ENCODE assay signal across 9 cellular contexts in the genomic region with DNA sequence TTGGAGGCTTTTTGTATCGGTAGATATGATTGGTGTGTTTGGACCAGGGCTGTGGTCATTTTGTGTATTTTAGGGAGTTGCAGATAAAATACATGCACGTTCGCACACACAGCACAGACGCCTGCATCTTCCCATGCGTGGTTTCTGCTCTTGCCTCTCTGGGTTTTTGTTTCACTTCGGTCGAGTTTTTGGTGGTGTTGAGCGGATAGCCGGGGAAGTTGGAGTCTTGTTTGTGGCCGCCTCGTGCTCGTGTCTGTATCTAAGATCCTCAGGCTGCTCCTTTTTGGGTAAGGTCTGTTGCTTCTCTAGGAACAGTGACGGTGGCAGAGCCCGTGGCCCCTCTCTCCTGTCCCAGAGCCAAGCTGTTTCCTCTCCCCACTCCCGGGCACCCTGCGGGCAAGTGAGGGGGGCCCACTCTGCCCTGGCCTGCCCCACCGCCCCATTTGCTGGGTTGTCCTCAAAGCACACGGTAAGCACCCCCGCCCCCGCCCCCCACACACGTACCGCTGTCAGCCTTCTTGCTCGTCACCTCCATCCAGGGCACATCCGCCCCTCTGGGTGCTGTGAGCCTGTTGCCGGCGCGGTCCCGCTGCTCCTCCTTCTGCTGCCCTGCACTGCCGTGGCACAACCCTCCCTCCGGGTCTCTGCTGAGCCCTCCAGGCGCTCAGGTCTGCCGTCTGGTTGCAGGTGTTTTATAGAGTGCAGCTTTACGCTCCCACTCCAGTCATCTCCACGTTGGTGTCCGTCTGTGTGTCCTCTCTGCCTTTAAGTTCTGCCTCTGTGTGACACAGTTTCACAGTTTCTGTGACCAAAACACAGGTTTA. TPM values are rescaled to one million over a fixed set of nuclear protein-coding genes. Genes with fewer than 3 reads are reported as not detected.
A peak's percentile ranks its signal among the peaks of the same experiment; 100 is the strongest.
DNase-seq lines count a peak whose midpoint lies in the region; ATAC-seq, FAIRE-seq and TF ChIP-seq lines count a peak whose summit lies in the region.
"Had no signal": no experiment of that assay in that cellular context is flagged by ENCODE, and none has a peak within 500 bp of the region (broad histone marks: within the 10 kb centered on the region; RNA-seq: fewer than 3 reads in every experiment).

No MANE protein-coding gene starts in this region.

- no peak overlapping the region for H3K4me3 ChIP-seq in right lobe of liver
- H3K4me3 ChIP-seq in HepG2 (replicated peaks in 1 of 3; ENCODE audit: insufficient read depth in 1 of 3, low read depth in 2 of 3, low read length in 3 of 3): no peak overlapping the region

- H3K4me2 ChIP-seq in HepG2 (ENCODE audit: low read depth, low read length): no peak overlapping the region

- peak in 2 of 3 donors; percentile 29 to 48 for DNase-seq in right lobe of liver
- DNase-seq in HepG2 (ENCODE audit: low spot score): no peak
- peak; percentile 71 for DNase-seq in activated CD4-positive, alpha-beta T cell treated with anti-CD3 and anti-CD28 coated beads for 48 hours
- peak; percentile 68 for DNase-seq in erythroblast (lab: John Stamatoyannopoulos, UW)
- peak in 3 of 4 experiments; percentile 32 to 44 (median 44) for DNase-seq in stimulated activated CD4-positive, alpha-beta T cell treated with anti-CD3 and anti-CD28 coated beads, Interleukin-1b, Interleukin-23, amount 100 ng/mL, for 24 hours (ENCODE audit: low read depth in 4 of 4, low spot score in 1 of 4)
- DNase-seq in NCI-H1105 (lab: John Stamatoyannopoulos, UW): no peak
- DNase-seq in frontal cortex (ENCODE audit: low spot score in 2 of 2): no peak

- TF ChIP-seq EP300 in HepG2 (IDR thresholded peaks at IDR 0.05; ENCODE audit: low read depth in 2 of 2, low read length in 2 of 2): no peak
- no peak for TF ChIP-seq EP300 in HepG2 (CRISPR knock-in tag; IDR thresholded peaks at IDR 0.05; ENCODE audit: borderline replicate concordance)

- no peak for TF ChIP-seq RAD21 in HepG2 (CRISPR knock-in tag; IDR thresholded peaks at IDR 0.05)

- ATAC-seq in right lobe of liver (peak in 1 of 4 donors; percentile 14), HepG2 (no peak), HG02840 (IDR thresholded peaks at IDR 0.05; ENCODE audit: low FRiP score, unreplicated experiment) (no peak)

- in situ Hi-C loops in HepG2 (cut with HindIII; ENCODE audit: extremely low pct_ligation_motif_present, low pct_unique_long_range_greater_than_20kb): no loop called here

- TF ChIP-seq CTCF in right lobe of liver (IDR thresholded peaks at IDR 0.05) (no peak), HepG2 (CRISPR knock-in tag; IDR thresholded peaks at IDR 0.05) (no peak)

- peaks cover 18% of the 10 kb centered on the region; the same call in 1 of the 2 replicates for H4K20me1 ChIP-seq in HepG2 (ENCODE audit: insufficient read depth, low read length)

- FAIRE-seq in HepG2 (lab: Jason Lieb, UNC) (no peak), frontal cortex (lab: Jason Lieb, UNC) (no peak)
- FAIRE-seq: A204.1 had no signal

- H3K4me1 ChIP-seq in right lobe of liver: peaks cover 0 to 34% (median 17%) of the 10 kb centered on the region in 4 donors
- H3K4me1 ChIP-seq in HepG2 (ENCODE audit: insufficient read depth, low read length): peaks cover 40% of the 10 kb centered on the region

- WGBS in right lobe of liver (ENCODE audit: insufficient coverage, low coverage, low lambda C conversion rate, missing lambda C conversion rate): 64% methylated on average over 18 of the region's 35 CpGs
- 97% methylated on average over 35 of the region's 35 CpGs for WGBS in HepG2 (ENCODE audit: low lambda C conversion rate)

- H3K27ac ChIP-seq in right lobe of liver: no peak overlapping the region
- H3K27ac ChIP-seq in HepG2 (ENCODE audit: extremely low read length, insufficient read depth, low read length): no peak overlapping the region

- no peak overlapping the region for H3K9ac ChIP-seq in HepG2 (ENCODE audit: insufficient read depth, low read depth, low read length)

- TF ChIP-seq POLR2A in right lobe of liver (IDR thresholded peaks at IDR 0.05) (no peak), HepG2 (IDR thresholded peaks at IDR 0.05; ENCODE audit: insufficient read depth in 1 of 2, low read depth in 2 of 2, low read length in 2 of 2) (no peak), erythroblast (IDR thresholded peaks at IDR 0.05; ENCODE audit: low read length) (no peak)

- H3K9me3 ChIP-seq in right lobe of liver (no peaks in the 10 kb centered on the region), HepG2 (ENCODE audit: low read length) (no peaks in the 10 kb centered on the region)

- intact Hi-C loops in right lobe of liver (cut with DNase I) (no loop called here), HepG2 (cut with micrococcal nuclease; ENCODE audit: unreplicated experiment) (loop anchor here (10.0 kb wide), 1 partner anchor 102 kb away; no protein-coding TSS in a partner anchor)

- H3K27me3 ChIP-seq in right lobe of liver (no peaks in the 10 kb centered on the region), HepG2 (ENCODE audit: control insufficient read depth in 1 of 2, insufficient read depth in 2 of 2, low read length in 2 of 2) (no peaks in the 10 kb centered on the region)

- H3K36me3 ChIP-seq in right lobe of liver (no peaks in the 10 kb centered on the region), HepG2 (replicated peaks in 1 of 2; ENCODE audit: control insufficient read depth in 1 of 2, insufficient read depth in 2 of 2, low read length in 2 of 2) (no peaks in the 10 kb centered on the region)

- POLR2A ChIA-PET in HepG2 (lab: Yijun Ruan, JAX): no interaction called here

- CTCF ChIA-PET in HepG2 (lab: Yijun Ruan, JAX; ENCODE audit: low intra/inter-chr PET ratio, low total read pairs): interaction anchor here (0.6 kb wide), 1 partner anchor 16 kb away, joined by 3 read pairs; no protein-coding TSS in a partner anchor

- BruUV-seq in HepG2 (replicated peaks; lab: Mats Ljungman, UMichigan): no TSS peak

- peaks cover 50% of the 10 kb centered on the region for H3K79me2 ChIP-seq in HepG2 (ENCODE audit: insufficient read depth, low read length)

- no peak overlapping the region for H2AFZ ChIP-seq in HepG2 (ENCODE audit: low read length)

TF ChIP-seq in HepG2, 621 proteins besides CTCF, POLR2A, EP300 and RAD21 (continues in another document):
- TF ChIP-seq CSRNP1 (CRISPR knock-in tag; IDR thresholded peaks at IDR 0.05): no peak
- TF ChIP-seq, protein P1, sequence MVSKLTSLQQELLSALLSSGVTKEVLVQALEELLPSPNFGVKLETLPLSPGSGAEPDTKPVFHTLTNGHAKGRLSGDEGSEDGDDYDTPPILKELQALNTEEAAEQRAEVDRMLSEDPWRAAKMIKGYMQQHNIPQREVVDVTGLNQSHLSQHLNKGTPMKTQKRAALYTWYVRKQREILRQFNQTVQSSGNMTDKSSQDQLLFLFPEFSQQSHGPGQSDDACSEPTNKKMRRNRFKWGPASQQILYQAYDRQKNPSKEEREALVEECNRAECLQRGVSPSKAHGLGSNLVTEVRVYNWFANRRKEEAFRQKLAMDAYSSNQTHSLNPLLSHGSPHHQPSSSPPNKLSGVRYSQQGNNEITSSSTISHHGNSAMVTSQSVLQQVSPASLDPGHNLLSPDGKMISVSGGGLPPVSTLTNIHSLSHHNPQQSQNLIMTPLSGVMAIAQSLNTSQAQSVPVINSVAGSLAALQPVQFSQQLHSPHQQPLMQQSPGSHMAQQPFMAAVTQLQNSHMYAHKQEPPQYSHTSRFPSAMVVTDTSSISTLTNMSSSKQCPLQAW (CRISPR knock-in tag; IDR thresholded peaks at IDR 0.05): no peak

RNA-seq across cellular contexts. Expression of gene AGPAT3, which starts 51.9 kb away (rescaled TPM):
- total RNA-seq in right lobe of liver (100 to 1,000 TPM in 2 of 6 experiments, 10 to 100 TPM in 4; 56.9 to 111 (median 95.3) TPM), HepG2 (2016; rRNA removed; fragmentation: Illumina TruSeq; extraction: Trizol) (46.8 and 54.4 TPM in 2 replicates), frontal cortex (26.1 TPM)
- 14.8 and 16.1 TPM in 2 replicates for total RNA-seq in HepG2 (2016; cell fraction: cytosol; rRNA removed; fragmentation: Illumina TruSeq; extraction: Trizol; ENCODE audit: low read depth)
- total RNA-seq in HepG2 (2016; cell fraction: insoluble cytoplasmic fraction; rRNA removed; fragmentation: Illumina TruSeq; extraction: Trizol): 41.2 and 56.0 TPM in 2 replicates
- 53.6 and 57.0 TPM in 2 replicates for total RNA-seq in HepG2 (2016; cell fraction: membrane; rRNA removed; fragmentation: Illumina TruSeq; extraction: Trizol)
- total RNA-seq in HepG2 (2016; cell fraction: nucleus; rRNA removed; fragmentation: Illumina TruSeq; extraction: Trizol): 49.6 and 56.0 TPM in 2 replicates
- 32.2 and 40.5 TPM in 2 replicates for polyA plus RNA-seq in HepG2 (2011; rRNA removed)
- 34.8 and 46.1 TPM in 2 replicates for polyA plus RNA-seq in HepG2 (2011; cell fraction: cytosol; rRNA removed)
- 58.5 and 63.8 TPM in 2 replicates for polyA plus RNA-seq in HepG2 (2011; cell fraction: nucleus; rRNA removed)
- 30.3 and 31.7 TPM in 2 replicates for polyA plus RNA-seq in HepG2 (2012)
- 19.7 and 23.3 TPM in 2 replicates for polyA plus RNA-seq in HepG2 (2016; cell fraction: cytosol; fragmentation: Illumina TruSeq; extraction: Trizol; ENCODE audit: low read depth)
- 37.4 and 44.0 TPM in 2 replicates for polyA plus RNA-seq in HepG2 (2016; cell fraction: insoluble cytoplasmic fraction; fragmentation: Illumina TruSeq; extraction: Trizol; ENCODE audit: low read depth)
- 43.7 and 47.5 TPM in 2 replicates for polyA plus RNA-seq in HepG2 (2016; cell fraction: membrane; fragmentation: Illumina TruSeq; extraction: Trizol; ENCODE audit: low read depth)
- 78.1 and 78.9 TPM in 2 replicates for polyA plus RNA-seq in HepG2 (2016; cell fraction: nucleus; fragmentation: Illumina TruSeq; extraction: Trizol; ENCODE audit: insufficient read depth, low read depth)
- polyA minus RNA-seq in HepG2 (2011; rRNA and poly(A)+ RNA removed; ENCODE audit: low replicate concordance): 56.4 and 145 TPM in 2 replicates
- 41.5 and 50.9 TPM in 2 replicates for polyA minus RNA-seq in HepG2 (2011; cell fraction: cytosol; rRNA and poly(A)+ RNA removed)
- polyA minus RNA-seq in HepG2 (2011; cell fraction: nucleus; rRNA and poly(A)+ RNA removed): 28.1 and 33.7 TPM in 2 replicates

Comparison
In these comparisons a context has a peak if more than half of its experiments do, and no peak if none do; other contexts are left out.
1. DNase-seq: peak in right lobe of liver (2 of 3), activated CD4-positive, alpha-beta T cell treated with anti-CD3 and anti-CD28 coated beads for 48 hours (single experiment), erythroblast (2 of 2) and stimulated activated CD4-positive, alpha-beta T cell treated with anti-CD3 and anti-CD28 coated beads, Interleukin-1b, Interleukin-23, amount 100 ng/mL, for 24 hours (3 of 4); none in HepG2 (single experiment), NCI-H1105 (single experiment) and frontal cortex (0 of 2).